Comparison of ENCODE assay signal across 8 cellular contexts in genomic region chr11:59556115-59556882, GRCh38. TPM values are rescaled to one million over a fixed set of nuclear protein-coding genes. Genes with fewer than 3 reads are reported as not detected.
DNase-seq lines count a peak whose midpoint lies in the region; ATAC-seq and TF ChIP-seq lines count a peak whose summit lies in the region.

No MANE protein-coding gene starts in this region.

- peak; percentile 23 for ATAC-seq in GM21529 (IDR thresholded peaks at IDR 0.05; ENCODE audit: unreplicated experiment)
- no peak for ATAC-seq in memory B cell (ENCODE audit: low read depth)

- peak overlapping the region; percentile 77 for H3K4me3 Mint-ChIP-seq in memory B cell

- DNase-seq in AG09309 (ENCODE audit: low read depth) (no peak), NCI-H2227 (lab: John Stamatoyannopoulos, UW; ENCODE audit: unreplicated experiment) (peak; percentile 65), dermis blood vessel endothelial cell (peak; percentile 77), memory B cell (ENCODE audit: low spot score in 2 of 2) (peak in 1 of 2 donors; percentile 37), NCI-H1048 (lab: John Stamatoyannopoulos, UW) (no peak)
- DNase-seq in activated CD4-positive, alpha-beta T cell treated with anti-CD3 and anti-CD28 coated beads for 4 hours, result peak; percentile 53 to 62
- DNase-seq in stimulated activated CD8-positive, alpha-beta memory T cell treated with anti-CD3 and anti-CD28 coated beads, Interleukin-15, amount 100 ng/mL, for 4 hours (ENCODE audit: low read depth in 2 of 2), result peak; percentile 32 to 34

- TF ChIP-seq CTCF in AG09309 (IDR thresholded peaks at IDR 0.05; ENCODE audit: control insufficient read depth, insufficient read depth, low read depth, low read length, missing control alignments), result no peak

- no peaks in the 10 kb centered on the region for H3K36me3 Mint-ChIP-seq in memory B cell

- peak overlapping the region; percentile 85 for H3K27ac Mint-ChIP-seq in memory B cell

- H3K9me3 Mint-ChIP-seq in memory B cell, result no peaks in the 10 kb centered on the region

- peak overlapping the region; percentile 41 for H3K4me3 ChIP-seq in AG09309 (ENCODE audit: control insufficient read depth, low read depth, low read length)

- peaks cover 5% of the 10 kb centered on the region for H3K27me3 Mint-ChIP-seq in memory B cell

- H3K4me1 Mint-ChIP-seq in memory B cell, result peaks cover 24% of the 10 kb centered on the region

RNA-seq across cellular contexts. Expression of gene OR4D9, which starts 45.0 kb away (rescaled TPM):
- total RNA-seq in dermis blood vessel endothelial cell, result under 0.01 TPM in 1 of 2 replicates, not detected in the other

RNA-seq across cellular contexts. Expression of gene OR4D11, which starts 52.9 kb away (rescaled TPM):
- total RNA-seq in dermis blood vessel endothelial cell, result not detected in 2 replicates

RNA-seq across cellular contexts. Expression of gene OSBP, which starts 59.3 kb away (rescaled TPM):
- total RNA-seq in dermis blood vessel endothelial cell, result 41.5 and 68.4 TPM in 2 replicates

Comparison
In these comparisons a context has a peak if more than half of its experiments do, and no peak if none do; other contexts are left out.
1. DNase-seq: peak in NCI-H2227 (single experiment), activated CD4-positive, alpha-beta T cell treated with anti-CD3 and anti-CD28 coated beads for 4 hours (2 of 2), dermis blood vessel endothelial cell (single experiment) and stimulated activated CD8-positive, alpha-beta memory T cell treated with anti-CD3 and anti-CD28 coated beads, Interleukin-15, amount 100 ng/mL, for 4 hours (2 of 2); none in AG09309 (single experiment) and NCI-H1048 (single experiment).